23 cellular contexts compared by ENCODE assay signal in genomic region chr1:42211224-42211623, GRCh38. TPM values are rescaled to one million over a fixed set of nuclear protein-coding genes. Genes with fewer than 3 reads are reported as not detected.
A peak's percentile ranks its signal among the peaks of the same experiment; 100 is the strongest.
DNase-seq lines count a peak whose midpoint lies in the region; ATAC-seq and TF ChIP-seq lines count a peak whose summit lies in the region.
"Had no signal": no experiment of that assay in that cellular context is flagged by ENCODE, and none has a peak within 500 bp of the region (broad histone marks: within the 10 kb centered on the region; RNA-seq: fewer than 3 reads in every experiment).

No MANE protein-coding gene starts in this region.

- no peak overlapping the region for H3K9ac ChIP-seq in BLaER1

- peaks cover 83% of the 10 kb centered on the region for H3K79me2 ChIP-seq in GM23338 (replicated peaks; ENCODE audit: insufficient read depth)

- TF ChIP-seq POLR2A in spleen (IDR thresholded peaks at IDR 0.05), result no peak
- no peak for TF ChIP-seq POLR2A in tibial nerve (IDR thresholded peaks at IDR 0.05)

- H3K9me3 Mint-ChIP-seq in GM23338, result no peaks in the 10 kb centered on the region
- H3K9me3 Mint-ChIP-seq: H9 had no signal

- H3K4me1 ChIP-seq in BLaER1 (peaks cover 15% of the 10 kb centered on the region), GM23338 (ENCODE audit: insufficient read depth) (peaks cover 18% of the 10 kb centered on the region), spleen (peaks cover 0 to 29% (median 0%) of the 10 kb centered on the region in 6 donors), tibial nerve (peaks cover 0 to 28% (median 4%) of the 10 kb centered on the region in 4 donors)

- intact Hi-C loops in sciatic nerve (cut with DNase I) (no loop called here), spleen (cut with DNase I; ENCODE audit: low total_unique reads) (no loop called here)

- H3K27ac Mint-ChIP-seq in GM23338, result peak overlapping the region; percentile 8; the same call in 1 of the 2 replicates
- H3K27ac Mint-ChIP-seq: activated CD4-positive, alpha-beta T cell treated with anti-CD3 and anti-CD28 coated beads for 36 hours; activated naive CD8-positive, alpha-beta T cell treated with anti-CD3 and anti-CD28 coated beads, Interleukin-2, amount 50 U/mL, for 24 hours had no signal

- 61 to 87% (median 77%) methylated on average over 2 of the region's 2 CpGs for WGBS in spleen, 5 donors
- WGBS in tibial nerve, 2 donors, result 84 to 86% methylated on average over 2 of the region's 2 CpGs

- peak overlapping the region; percentile 39 for H3K4me2 ChIP-seq in BLaER1
- no peak overlapping the region for H3K4me2 ChIP-seq in GM23338

- no peak overlapping the region for H3K4me3 Mint-ChIP-seq in GM23338
- H3K4me3 Mint-ChIP-seq: activated CD4-positive, alpha-beta T cell treated with anti-CD3 and anti-CD28 coated beads for 36 hours; activated naive CD8-positive, alpha-beta T cell treated with anti-CD3 and anti-CD28 coated beads, Interleukin-2, amount 50 U/mL, for 24 hours; H9 had no signal

- ATAC-seq in GM23338 (no peak), sciatic nerve (no peak)
- ATAC-seq: activated CD4-positive, alpha-beta T cell treated with anti-CD3 and anti-CD28 coated beads for 36 hours; activated naive CD8-positive, alpha-beta T cell treated with anti-CD3 and anti-CD28 coated beads, Interleukin-2, amount 50 U/mL, for 24 hours; right lobe of liver had no signal

- H3F3A ChIP-seq in GM23338 (replicated peaks; ENCODE audit: low read depth), result no peaks in the 10 kb centered on the region

- TF ChIP-seq CTCF in GM23338 (conservative IDR thresholded peaks at IDR 0.05; ENCODE audit: low read depth in 2 of 2), result no peak
- no peak for TF ChIP-seq CTCF in fibroblast of mammary gland (conservative IDR thresholded peaks at IDR 0.05; ENCODE audit: control insufficient read depth, insufficient read depth, low read depth, low read length)
- no peak for TF ChIP-seq CTCF in spleen (IDR thresholded peaks at IDR 0.05 in 8 of 11, conservative IDR thresholded peaks at IDR 0.05 in 3 of 11)
- no peak for TF ChIP-seq CTCF in tibial nerve (IDR thresholded peaks at IDR 0.05)

- 0 out of 2 replicates have a peak, but pooled peaks cover 6% of the 10 kb centered on the region for H3K9me2 ChIP-seq in GM23338 (ENCODE audit: insufficient read depth)

- H3K36me3 Mint-ChIP-seq in GM23338 (ENCODE audit: low read depth), result 0 out of 3 replicates have a peak, but pooled peaks cover 5% of the 10 kb centered on the region

- H3K27me3 ChIP-seq in BLaER1, result no peaks in the 10 kb centered on the region
- H3K27me3 ChIP-seq in GM23338 (ENCODE audit: insufficient read depth), result no peaks in the 10 kb centered on the region
- H3K27me3 ChIP-seq in spleen (replicated peaks in 1 of 7), result no peaks in the 10 kb centered on the region
- H3K27me3 ChIP-seq in tibial nerve, result no peaks in the 10 kb centered on the region
- H3K27me3 ChIP-seq: dorsolateral prefrontal cortex, esophagus muscularis mucosa, Peyer's patch, right lobe of liver, transverse colon had no signal

- H2AFZ ChIP-seq in GM23338, result no peak overlapping the region

- TF ChIP-seq EP300 in tibial nerve (IDR thresholded peaks at IDR 0.05), result no peak

- peaks cover 4% of the 10 kb centered on the region for H3K27me3 Mint-ChIP-seq in GM23338 (ENCODE audit: insufficient read depth, low read depth, poor library complexity)
- H3K27me3 Mint-ChIP-seq: activated CD4-positive, alpha-beta T cell treated with anti-CD3 and anti-CD28 coated beads for 36 hours; activated naive CD8-positive, alpha-beta T cell treated with anti-CD3 and anti-CD28 coated beads, Interleukin-2, amount 50 U/mL, for 24 hours; naive B cell had no signal

- H3K9me3 ChIP-seq in BLaER1, result peaks cover 87% of the 10 kb centered on the region
- H3K9me3 ChIP-seq in spleen, result peaks cover 0 to 38% (median 24%) of the 10 kb centered on the region in 8 donors
- peaks cover 0 to 5% (median 2%) of the 10 kb centered on the region in 4 donors for H3K9me3 ChIP-seq in tibial nerve
- H3K9me3 ChIP-seq: esophagus muscularis mucosa, Peyer's patch, right lobe of liver, transverse colon had no signal

- no peak overlapping the region for H3K27ac ChIP-seq in BLaER1
- no peak overlapping the region for H3K27ac ChIP-seq in GM23338 (ENCODE audit: low read depth)
- H3K27ac ChIP-seq in spleen, result no peak overlapping the region
- H3K27ac ChIP-seq in substantia nigra (ENCODE audit: low read depth, low read length, poor library complexity, severe bottlenecking), result no peak overlapping the region
- H3K27ac ChIP-seq in tibial nerve, result no peak overlapping the region
- H3K27ac ChIP-seq: dorsolateral prefrontal cortex, esophagus muscularis mucosa, Peyer's patch, right lobe of liver, transverse colon had no signal

- H3K4me3 ChIP-seq in BLaER1, result no peak overlapping the region
- no peak overlapping the region for H3K4me3 ChIP-seq in GM23338
- no peak overlapping the region for H3K4me3 ChIP-seq in fibroblast of mammary gland (ENCODE audit: control insufficient read depth, low read depth, low read length)
- no peak overlapping the region for H3K4me3 ChIP-seq in spleen
- H3K4me3 ChIP-seq in tibial nerve, result no peak overlapping the region
- H3K4me3 ChIP-seq: dorsolateral prefrontal cortex, esophagus muscularis mucosa, lung, Peyer's patch, right lobe of liver, transverse colon had no signal

- H3K4me1 Mint-ChIP-seq in GM23338, result peaks cover 47% of the 10 kb centered on the region

- H4K20me1 ChIP-seq in BLaER1 (peaks cover 42% of the 10 kb centered on the region), GM23338 (replicated peaks; ENCODE audit: insufficient read depth) (peaks cover 18% of the 10 kb centered on the region)

- H3K36me3 ChIP-seq in BLaER1, result peaks cover 78% of the 10 kb centered on the region
- no peaks in the 10 kb centered on the region for H3K36me3 ChIP-seq in GM23338 (ENCODE audit: insufficient read depth)
- peaks cover 0 to 40% (median 3%) of the 10 kb centered on the region in 6 donors for H3K36me3 ChIP-seq in spleen
- H3K36me3 ChIP-seq in tibial nerve, result peaks cover 0 to 8% (median 4%) of the 10 kb centered on the region in 3 donors
- H3K36me3 ChIP-seq: esophagus muscularis mucosa, Peyer's patch, right lobe of liver, transverse colon had no signal

- DNase-seq in GM23338 (ENCODE audit: low spot score) (no peak), RPMI7951 (ENCODE audit: low read depth) (peak; percentile 61), fibroblast of mammary gland (ENCODE audit: low read depth) (peak; percentile 73), sciatic nerve (ENCODE audit: low spot score) (no peak), spleen (no peak), substantia nigra (lab: John Stamatoyannopoulos, UW) (no peak), tibial nerve (ENCODE audit: low spot score in 2 of 2) (no peak)
- DNase-seq: activated CD4-positive, alpha-beta T cell treated with anti-CD3 and anti-CD28 coated beads for 36 hours; activated naive CD8-positive, alpha-beta T cell treated with anti-CD3 and anti-CD28 coated beads, Interleukin-2, amount 50 U/mL, for 24 hours; COR-L47; dorsolateral prefrontal cortex; H9; naive B cell; NCI-H1694 treated with DMSO at 0.1 percent for 48 hours; NCI-H226; Peyer's patch; right lobe of liver; stimulated activated naive CD4-positive, alpha-beta T cell treated with Interleukin-2 at 50 U/mL for 16 hours; transverse colon had no signal

TF ChIP-seq in GM23338, 12 proteins besides CTCF, POLR2A, EP300 and RAD21 (continues in another document):
- no peak for TF ChIP-seq NANOG (IDR thresholded peaks at IDR 0.05; ENCODE audit: borderline replicate concordance)
- TF ChIP-seq ETS1 (IDR thresholded peaks at IDR 0.05), result no peak
- TF ChIP-seq JUNB (IDR thresholded peaks at IDR 0.05; ENCODE audit: unreplicated experiment), result no peak
- no peak for TF ChIP-seq EZH2 (IDR thresholded peaks at IDR 0.05; ENCODE audit: low read depth, unreplicated experiment)
- TF ChIP-seq POLR2AphosphoS5 (IDR thresholded peaks at IDR 0.05; ENCODE audit: low read depth), result no peak

RNA-seq across cellular contexts. Expression of gene GUCA2A, which starts 46.7 kb away (rescaled TPM):
- not detected in 2 replicates for total RNA-seq in GM23338 (2014; rRNA removed; shearing (Covaris generic))
- polyA plus RNA-seq in GM23338 (2016; fragmentation: Nextera tagmentation; extraction: Ambion mirVana) (not detected in 2 replicates), spleen (not detected)
- total RNA-seq in RPMI7951 (2014; rRNA removed; shearing (Covaris generic)), result not detected in 2 replicates
- total RNA-seq in sciatic nerve (not detected), spleen (not detected), tibial nerve (not detected)
- total RNA-seq: activated CD4-positive, alpha-beta T cell treated with anti-CD3 and anti-CD28 coated beads for 36 hours; dorsolateral prefrontal cortex; esophagus muscularis mucosa; H9; lung; osteocyte; right lobe of liver had no signal

RNA-seq across cellular contexts. Expression of gene GUCA2B, which starts 58.0 kb away (rescaled TPM):
- total RNA-seq in GM23338 (2014; rRNA removed; shearing (Covaris generic)), result not detected in 2 replicates
- polyA plus RNA-seq in GM23338 (2016; fragmentation: Nextera tagmentation; extraction: Ambion mirVana) (not detected in 2 replicates), spleen (not detected)
- total RNA-seq in RPMI7951 (2014; rRNA removed; shearing (Covaris generic)), result not detected in 2 replicates
- total RNA-seq in sciatic nerve (not detected), spleen (not detected), tibial nerve (not detected)
- total RNA-seq: activated CD4-positive, alpha-beta T cell treated with anti-CD3 and anti-CD28 coated beads for 36 hours; dorsolateral prefrontal cortex; esophagus muscularis mucosa; H9; lung; osteocyte had no signal
- polyA plus RNA-seq: lung had no signal

Comparison
In these comparisons a context has a peak if more than half of its experiments do, and no peak if none do; other contexts are left out.
1. DNase-seq: peak in RPMI7951 (single experiment) and fibroblast of mammary gland (single experiment); none in GM23338 (single experiment), sciatic nerve (single experiment), spleen (single experiment), substantia nigra (0 of 49) and tibial nerve (0 of 2).